In the genomic region with DNA sequence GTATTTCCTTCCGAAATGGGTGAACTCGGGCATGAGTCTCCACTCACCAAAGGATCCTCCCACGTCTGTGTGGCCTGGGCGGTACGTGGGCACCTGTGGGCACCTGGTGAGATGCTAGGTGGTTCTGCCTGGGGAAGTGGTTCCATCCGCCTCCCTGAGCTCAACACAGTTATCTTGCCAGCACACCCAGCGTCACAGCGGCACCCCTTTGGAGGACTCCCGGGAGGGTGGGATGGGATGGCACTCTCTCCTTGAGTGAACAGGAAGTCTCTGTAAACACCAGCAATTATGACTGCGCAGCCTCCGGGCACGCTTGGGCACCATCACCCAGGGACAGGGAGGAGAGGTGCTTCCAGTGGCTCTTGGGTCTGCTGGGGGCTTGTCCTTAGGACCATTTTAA, we compare ENCODE assay signal across 26 cellular contexts. TPM values are rescaled to one million over a fixed set of nuclear protein-coding genes. Genes with fewer than 3 reads are reported as not detected.
DNase-seq lines count a peak whose midpoint lies in the region; ATAC-seq and TF ChIP-seq lines count a peak whose summit lies in the region.
"Had no signal": no experiment of that assay in that cellular context is flagged by ENCODE, and none has a peak within 500 bp of the region (broad histone marks: within the 10 kb centered on the region; RNA-seq: fewer than 3 reads in every experiment).

No MANE protein-coding gene starts in this region.

- TF ChIP-seq EP300 in sigmoid colon (IDR thresholded peaks at IDR 0.05) = no peak

- peak overlapping the region; percentile 60 for H3K4me3 Mint-ChIP-seq in activated naive CD4-positive, alpha-beta T cell treated with anti-CD3 and anti-CD28 coated beads, Interleukin-2, amount 50 U/mL, for 24 hours
- H3K4me3 Mint-ChIP-seq in memory B cell = peak overlapping the region; percentile 30
- H3K4me3 Mint-ChIP-seq: activated CD4-positive, alpha-beta T cell treated with anti-CD3 and anti-CD28 coated beads for 36 hours; activated CD8-positive, alpha-beta T cell treated with anti-CD3 and anti-CD28 coated beads, Interleukin-2, amount 10 ng/mL, durations not matched to agents 7 days and 5 days had no signal

- peaks cover 2% of the 10 kb centered on the region for H3K36me3 Mint-ChIP-seq in activated naive CD4-positive, alpha-beta T cell treated with anti-CD3 and anti-CD28 coated beads, Interleukin-2, amount 50 U/mL, for 24 hours
- peaks cover 8% of the 10 kb centered on the region for H3K36me3 Mint-ChIP-seq in memory B cell

- TF ChIP-seq POLR2A in sigmoid colon (IDR thresholded peaks at IDR 0.05) = no peak

- H3K27ac ChIP-seq in caudate nucleus (ENCODE audit: low read depth, low read length) (peak overlapping the region; percentile 62), upper lobe of right lung (no peak overlapping the region), sigmoid colon (no peak overlapping the region)
- H3K27ac ChIP-seq: brain microvascular endothelial cell, prostate gland, stomach, thyroid gland had no signal

- intact Hi-C loops in upper lobe of right lung (cut with DNase I) = loop anchor here (10.0 kb wide), 1 partner anchor 696 kb away; no protein-coding TSS in a partner anchor
- intact Hi-C loops in sigmoid colon (cut with DNase I) = no loop called here

- H3K27me3 ChIP-seq in upper lobe of right lung (peaks cover 7% of the 10 kb centered on the region), sigmoid colon (peaks cover 0 to 13% (median 0%) of the 10 kb centered on the region in 3 donors)
- H3K27me3 ChIP-seq: thyroid gland had no signal

- H3K4me3 ChIP-seq in upper lobe of right lung = no peak overlapping the region
- no peak overlapping the region for H3K4me3 ChIP-seq in sigmoid colon
- H3K4me3 ChIP-seq: heart left ventricle, prostate gland, stomach, thyroid gland had no signal

- no peak for DNase-seq in activated naive CD4-positive, alpha-beta T cell (lab: John Stamatoyannopoulos, UW)
- DNase-seq in caudate nucleus (lab: John Stamatoyannopoulos, UW) = no peak
- DNase-seq in memory B cell (ENCODE audit: low spot score in 2 of 2) = peak in 1 of 2 donors; percentile 28
- no peak for DNase-seq in upper lobe of right lung
- DNase-seq in sigmoid colon = no peak
- no peak for DNase-seq in OCI-M2 (lab: John Stamatoyannopoulos, UW; ENCODE audit: unreplicated experiment)
- no peak for DNase-seq in EL
- DNase-seq: activated CD4-positive, alpha-beta T cell treated with anti-CD3 and anti-CD28 coated beads for 36 hours; activated CD8-positive, alpha-beta T cell treated with anti-CD3 and anti-CD28 coated beads, Interleukin-2, amount 10 ng/mL, durations not matched to agents 7 days and 5 days; activated gamma-delta T cell; amniotic stem cell; brain microvascular endothelial cell; Caco-2; effector memory CD4-positive, alpha-beta T cell; erythroblast; left cardiac atrium; NCI-H1417 treated with DMSO at 0.1 percent for 48 hours; NCI-H2081; NCI-H226; NCI-H69; stomach; T-helper 17 cell had no signal

- WGBS in sigmoid colon, 2 donors = 59 to 86% methylated on average over 12 of the region's 12 CpGs

- H3K9me3 ChIP-seq in upper lobe of right lung = no peaks in the 10 kb centered on the region
- no peaks in the 10 kb centered on the region for H3K9me3 ChIP-seq in sigmoid colon
- H3K9me3 ChIP-seq: Caco-2, heart left ventricle, prostate gland, stomach, thyroid gland had no signal

- H3K36me3 ChIP-seq in upper lobe of right lung (no peaks in the 10 kb centered on the region), sigmoid colon (no peaks in the 10 kb centered on the region)
- H3K36me3 ChIP-seq: brain microvascular endothelial cell, heart left ventricle, prostate gland, stomach, thyroid gland had no signal

- H3K4me1 ChIP-seq in upper lobe of right lung (no peaks in the 10 kb centered on the region), sigmoid colon (peaks cover 0 to 12% (median 10%) of the 10 kb centered on the region in 4 donors)
- H3K4me1 ChIP-seq: Caco-2, prostate gland, thyroid gland had no signal

- H3K9me3 Mint-ChIP-seq in activated naive CD4-positive, alpha-beta T cell treated with anti-CD3 and anti-CD28 coated beads, Interleukin-2, amount 50 U/mL, for 24 hours = no peaks in the 10 kb centered on the region
- peaks cover 9% of the 10 kb centered on the region for H3K9me3 Mint-ChIP-seq in memory B cell

- ATAC-seq in memory B cell (ENCODE audit: low read depth) = peak; percentile 42
- ATAC-seq in upper lobe of right lung = peak; percentile 28
- ATAC-seq: activated CD4-positive, alpha-beta T cell treated with anti-CD3 and anti-CD28 coated beads for 36 hours; activated CD8-positive, alpha-beta T cell treated with anti-CD3 and anti-CD28 coated beads, Interleukin-2, amount 10 ng/mL, durations not matched to agents 7 days and 5 days; T-helper 17 cell had no signal

- TF ChIP-seq CTCF in upper lobe of right lung (IDR thresholded peaks at IDR 0.05) = no peak
- TF ChIP-seq CTCF in sigmoid colon (IDR thresholded peaks at IDR 0.05) = no peak

- H3K27me3 Mint-ChIP-seq in activated naive CD4-positive, alpha-beta T cell treated with anti-CD3 and anti-CD28 coated beads, Interleukin-2, amount 50 U/mL, for 24 hours = peaks cover 19% of the 10 kb centered on the region
- H3K27me3 Mint-ChIP-seq in memory B cell = no peaks in the 10 kb centered on the region

- peaks cover 7% of the 10 kb centered on the region for H3K4me1 Mint-ChIP-seq in activated naive CD4-positive, alpha-beta T cell treated with anti-CD3 and anti-CD28 coated beads, Interleukin-2, amount 50 U/mL, for 24 hours
- H3K4me1 Mint-ChIP-seq in memory B cell = peaks cover 37% of the 10 kb centered on the region

- no peak overlapping the region for H3K27ac Mint-ChIP-seq in activated naive CD4-positive, alpha-beta T cell treated with anti-CD3 and anti-CD28 coated beads, Interleukin-2, amount 50 U/mL, for 24 hours
- peak overlapping the region; percentile 80 for H3K27ac Mint-ChIP-seq in memory B cell
- H3K27ac Mint-ChIP-seq: activated CD4-positive, alpha-beta T cell treated with anti-CD3 and anti-CD28 coated beads for 36 hours; activated CD8-positive, alpha-beta T cell treated with anti-CD3 and anti-CD28 coated beads, Interleukin-2, amount 10 ng/mL, durations not matched to agents 7 days and 5 days; T-helper 17 cell had no signal

RNA-seq across cellular contexts. Expression of a gene that starts 29.8 kb away (rescaled TPM):
- 382 TPM for total RNA-seq in upper lobe of right lung
- total RNA-seq in sigmoid colon = 100 to 1,000 TPM; 700 to 868 (median 716) TPM
- 1,000 to 10,000 TPM; 1,379 to 1,922 (median 1,756) TPM for polyA plus RNA-seq in sigmoid colon

RNA-seq across cellular contexts. Expression of a gene that starts 29.9 kb away (rescaled TPM):
- total RNA-seq in upper lobe of right lung = 20.0 TPM
- total RNA-seq in sigmoid colon = 10 to 100 TPM; 23.2 to 38.8 (median 28.9) TPM
- polyA plus RNA-seq in sigmoid colon = 10 to 100 TPM; 13.8 to 23.7 (median 16.0) TPM
